9 cellular contexts compared by ENCODE assay signal in genomic region chr1:30747028-30748008, GRCh38. TPM values are rescaled to one million over a fixed set of nuclear protein-coding genes. Genes with fewer than 3 reads are reported as not detected.
A peak's percentile ranks its signal among the peaks of the same experiment; 100 is the strongest.
DNase-seq lines count a peak whose midpoint lies in the region; ATAC-seq and TF ChIP-seq lines count a peak whose summit lies in the region.
"Had no signal": no experiment of that assay in that cellular context is flagged by ENCODE, and none has a peak within 500 bp of the region (broad histone marks: within the 10 kb centered on the region; RNA-seq: fewer than 3 reads in every experiment).

No MANE protein-coding gene starts in this region.

- peak overlapping the region; percentile 62 for H3K9ac ChIP-seq in KMS-11

- H3K27me3 ChIP-seq in CD8-positive, alpha-beta memory T cell (ENCODE audit: insufficient read depth, low read length, poor library complexity, severe bottlenecking), result no peaks in the 10 kb centered on the region
- H3K27me3 ChIP-seq in KMS-11 (ENCODE audit: insufficient read depth, low read depth), result no peaks in the 10 kb centered on the region; the same call in 1 of the 2 replicates

- no peak for ATAC-seq in activated naive CD4-positive, alpha-beta T cell treated with anti-CD3 and anti-CD28 coated beads, Interleukin-2, amount 50 U/mL, for 72 hours
- no peak for ATAC-seq in naive thymus-derived CD8-positive, alpha-beta T cell
- ATAC-seq in HG03095 (IDR thresholded peaks at IDR 0.05; ENCODE audit: unreplicated experiment), result no peak

- no peaks in the 10 kb centered on the region for H4K20me1 ChIP-seq in KMS-11 (ENCODE audit: insufficient read depth)

- TF ChIP-seq CTCF in KMS-11 (conservative IDR thresholded peaks at IDR 0.05; ENCODE audit: low read depth, low read length), result no peak

- H3K79me2 ChIP-seq in KMS-11 (ENCODE audit: insufficient read depth, low read depth), result no peaks in the 10 kb centered on the region; the same call in 1 of the 2 replicates

- peak overlapping the region; percentile 53 for H3K27ac ChIP-seq in CD8-positive, alpha-beta memory T cell (ENCODE audit: low read depth, low read length)
- peak overlapping the region; percentile 90 for H3K27ac ChIP-seq in KMS-11

- H3K36me3 Mint-ChIP-seq in CD8-positive, alpha-beta memory T cell, result peaks cover 0 to 74% (median 16%) of the 10 kb centered on the region in 3 donors
- H3K36me3 Mint-ChIP-seq in activated naive CD4-positive, alpha-beta T cell treated with anti-CD3 and anti-CD28 coated beads, Interleukin-2, amount 50 U/mL, for 72 hours, result peaks cover 10 to 39% of the 10 kb centered on the region in 2 donors
- peaks cover 0 to 41% (median 6%) of the 10 kb centered on the region in 3 donors for H3K36me3 Mint-ChIP-seq in naive thymus-derived CD8-positive, alpha-beta T cell

- DNase-seq in CD8-positive, alpha-beta memory T cell, result no peak
- no peak for DNase-seq in activated naive CD4-positive, alpha-beta T cell treated with anti-CD3 and anti-CD28 coated beads, Interleukin-2, amount 50 U/mL, for 72 hours (ENCODE audit: low spot score in 2 of 2)
- no peak for DNase-seq in naive thymus-derived CD8-positive, alpha-beta T cell
- no peak for DNase-seq in NCI-H1105 (lab: John Stamatoyannopoulos, UW)
- no peak for DNase-seq in activated CD8-positive, alpha-beta memory T cell treated with anti-CD3 and anti-CD28 coated beads for 24 hours
- no peak for DNase-seq in activated effector memory CD4-positive, alpha-beta T cell treated with anti-CD3 and anti-CD28 coated beads, Interleukin-2, amount 50 U/mL, for 16 hours

- H2AFZ ChIP-seq in KMS-11 (ENCODE audit: low read depth), result peak overlapping the region; percentile 6; the same call in 1 of the 2 replicates

- H3K4me3 Mint-ChIP-seq in CD8-positive, alpha-beta memory T cell, result peak overlapping the region; percentile 80 to 100 (median 85)
- peak overlapping the region; percentile 72 to 100 (median 98) for H3K4me3 Mint-ChIP-seq in naive thymus-derived CD8-positive, alpha-beta T cell

- H3K4me1 Mint-ChIP-seq in CD8-positive, alpha-beta memory T cell, result peaks cover 99 to 100% (median 100%) of the 10 kb centered on the region in 3 donors
- H3K4me1 Mint-ChIP-seq in naive thymus-derived CD8-positive, alpha-beta T cell, result peaks cover 61 to 100% (median 99%) of the 10 kb centered on the region in 4 donors

- peak overlapping the region; percentile 53 for H3K4me3 ChIP-seq in CD8-positive, alpha-beta memory T cell (ENCODE audit: low read length)
- no peak overlapping the region for H3K4me3 ChIP-seq in KMS-11 (IDR thresholded peaks at IDR 0.05; ENCODE audit: insufficient read depth, low read depth, low read length)
- H3K4me3 ChIP-seq: prostate gland had no signal

- H3K4me2 ChIP-seq in KMS-11, result peak overlapping the region; percentile 95

- peaks cover 0 to 12% of the 10 kb centered on the region in 2 donors for H3K27me3 Mint-ChIP-seq in CD8-positive, alpha-beta memory T cell
- no peaks in the 10 kb centered on the region for H3K27me3 Mint-ChIP-seq in naive thymus-derived CD8-positive, alpha-beta T cell

- H3K9me3 ChIP-seq in CD8-positive, alpha-beta memory T cell (ENCODE audit: low read length), result no peaks in the 10 kb centered on the region
- H3K9me3 ChIP-seq: prostate gland had no signal

- H3K36me3 ChIP-seq in CD8-positive, alpha-beta memory T cell (ENCODE audit: insufficient read depth, low read length), result peaks cover 23% of the 10 kb centered on the region
- H3K36me3 ChIP-seq in KMS-11 (ENCODE audit: insufficient read depth), result no peaks in the 10 kb centered on the region
- H3K36me3 ChIP-seq: prostate gland had no signal

- H3K27ac Mint-ChIP-seq in CD8-positive, alpha-beta memory T cell, result peak overlapping the region; percentile 92 to 100 (median 100)
- peak overlapping the region; percentile 98 for H3K27ac Mint-ChIP-seq in activated naive CD4-positive, alpha-beta T cell treated with anti-CD3 and anti-CD28 coated beads, Interleukin-2, amount 50 U/mL, for 72 hours
- H3K27ac Mint-ChIP-seq in naive thymus-derived CD8-positive, alpha-beta T cell, result peak overlapping the region; percentile 90 to 99 (median 99)

- H3K4me1 ChIP-seq in CD8-positive, alpha-beta memory T cell (ENCODE audit: insufficient read depth, low read length), result peaks cover 99% of the 10 kb centered on the region
- peaks cover 84% of the 10 kb centered on the region for H3K4me1 ChIP-seq in KMS-11 (ENCODE audit: low read depth, poor library complexity, severe bottlenecking)
- H3K4me1 ChIP-seq: prostate gland had no signal

- CTCF ChIA-PET in CD8-positive, alpha-beta memory T cell (lab: Charles Lee), result interaction anchor here (1.1 to 11.3 kb wide), 4 partner anchors 27 to 35 kb away, joined by 3 to 76 read pairs (median 34); no protein-coding TSS in a partner anchor

- H3K9me3 Mint-ChIP-seq in CD8-positive, alpha-beta memory T cell, result peaks cover 0 to 2% (median 0%) of the 10 kb centered on the region in 5 donors
- no peaks in the 10 kb centered on the region for H3K9me3 Mint-ChIP-seq in activated naive CD4-positive, alpha-beta T cell treated with anti-CD3 and anti-CD28 coated beads, Interleukin-2, amount 50 U/mL, for 72 hours
- H3K9me3 Mint-ChIP-seq in naive thymus-derived CD8-positive, alpha-beta T cell, result no peaks in the 10 kb centered on the region

- POLR2A ChIA-PET in CD8-positive, alpha-beta memory T cell (lab: Charles Lee), result interaction anchor here (1.0 to 11.8 kb wide), 3 partner anchors 9 to 32 kb away, joined by 4 to 189 read pairs (median 5); partner anchors contain the start of gene LAPTM5
- POLR2A ChIA-PET in naive thymus-derived CD8-positive, alpha-beta T cell (lab: Charles Lee), result interaction anchor here (0.7 to 41.4 kb wide), 4 partner anchors 8 to 249 kb away, joined by 3 to 1432 read pairs (median 718); partner anchors contain the start of genes LAPTM5 and MATN1

RNA-seq across cellular contexts. Expression of gene LAPTM5, which starts 10.3 kb away (rescaled TPM):
- 100 to 1,000 TPM; 204 to 206 TPM for total RNA-seq in CD8-positive, alpha-beta memory T cell
- polyA plus RNA-seq in CD8-positive, alpha-beta memory T cell, result 589 TPM
- 100 to 1,000 TPM; 248 to 298 TPM for total RNA-seq in activated naive CD4-positive, alpha-beta T cell treated with anti-CD3 and anti-CD28 coated beads, Interleukin-2, amount 50 U/mL, for 72 hours
- 100 to 1,000 TPM; 565 to 585 TPM for total RNA-seq in naive thymus-derived CD8-positive, alpha-beta T cell
- polyA plus RNA-seq in naive thymus-derived CD8-positive, alpha-beta T cell, result 100 to 1,000 TPM; 534 to 602 (median 561) TPM

RNA-seq across cellular contexts. Expression of gene MATN1, which starts 23.9 kb away (rescaled TPM):
- total RNA-seq in CD8-positive, alpha-beta memory T cell, result under 1 TPM; 0.59 to 0.91 TPM
- not detected for polyA plus RNA-seq in CD8-positive, alpha-beta memory T cell
- under 1 TPM; 0.31 to 0.66 TPM for total RNA-seq in activated naive CD4-positive, alpha-beta T cell treated with anti-CD3 and anti-CD28 coated beads, Interleukin-2, amount 50 U/mL, for 72 hours
- total RNA-seq in naive thymus-derived CD8-positive, alpha-beta T cell, result under 1 TPM; 0.47 to 0.96 TPM
- under 1 TPM in 1 of 3 donors, not detected in 2; 0.07 TPM for polyA plus RNA-seq in naive thymus-derived CD8-positive, alpha-beta T cell
